14 cellular contexts compared by ENCODE assay signal in the genomic region with DNA sequence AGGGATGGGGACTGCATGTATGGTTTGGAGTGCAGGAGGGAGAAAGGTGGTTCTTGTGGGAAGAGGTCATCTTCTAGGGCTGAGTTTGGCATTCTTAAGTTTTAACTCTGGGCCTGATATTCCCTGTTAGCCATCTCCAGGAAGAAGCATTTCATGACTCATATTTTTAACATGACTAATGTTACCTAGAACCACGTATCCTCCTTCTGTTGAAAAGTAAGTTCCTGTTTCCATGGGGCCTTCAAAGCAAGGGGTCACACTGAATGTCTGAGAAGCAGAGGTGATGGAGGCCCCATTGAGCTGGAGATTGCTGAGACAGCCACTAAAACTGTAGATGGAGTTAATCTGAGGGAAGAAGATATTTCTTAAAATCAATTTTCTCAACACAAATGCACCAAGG. TPM values are rescaled to one million over a fixed set of nuclear protein-coding genes. Genes with fewer than 3 reads are reported as not detected.
A peak's percentile ranks its signal among the peaks of the same experiment; 100 is the strongest.
DNase-seq lines count a peak whose midpoint lies in the region; ATAC-seq and TF ChIP-seq lines count a peak whose summit lies in the region.
"Had no signal": no experiment of that assay in that cellular context is flagged by ENCODE, and none has a peak within 500 bp of the region (broad histone marks: within the 10 kb centered on the region; RNA-seq: fewer than 3 reads in every experiment).

No MANE protein-coding gene starts in this region.

- H3K4me1 Mint-ChIP-seq in activated T-helper 2 cell treated with anti-CD3 and anti-CD28 coated beads, Interferon-gamma antibody, Interleukin-2, Interleukin-4, amounts not matched to agents 10 μg/mL and 5 μg/mL and 100 μg/mL, durations not matched to agents 14 hours and 24 hours and 36 hours (ENCODE audit: low read depth): peaks cover 20% of the 10 kb centered on the region

- peak overlapping the region; percentile 41 for H3K4me3 Mint-ChIP-seq in activated T-helper 2 cell treated with anti-CD3 and anti-CD28 coated beads, Interferon-gamma antibody, Interleukin-2, Interleukin-4, amounts not matched to agents 10 μg/mL and 5 μg/mL and 100 μg/mL, durations not matched to agents 14 hours and 24 hours and 36 hours (ENCODE audit: low read depth)

- intact Hi-C loops in activated T-helper 2 cell treated with anti-CD3 and anti-CD28 coated beads, Interferon-gamma antibody, Interleukin-2, Interleukin-4, amounts not matched to agents 10 μg/mL and 5 μg/mL and 100 μg/mL, durations not matched to agents 14 hours and 24 hours and 36 hours (cut with micrococcal nuclease): loop anchor here (2.0 to 5.0 kb wide), 2 partner anchors 31 to 35 kb away; a partner anchor contains a TSS

- peak; percentile 21 for DNase-seq in Daoy (ENCODE audit: low read depth)
- DNase-seq in KBM-7: peak; percentile 12
- DNase-seq in activated T-helper 2 cell treated with anti-CD3 and anti-CD28 coated beads, Interferon-gamma antibody, Interleukin-2, Interleukin-4, amounts not matched to agents 10 μg/mL and 5 μg/mL and 100 μg/mL, durations not matched to agents 14 hours and 24 hours and 36 hours (ENCODE audit: low spot score): no peak
- DNase-seq in kidney glomerular epithelial cell (lab: John Stamatoyannopoulos, UW): peak; percentile 46
- DNase-seq in NCI-H1092 treated with DMSO at 0.1 percent for 48 hours (lab: John Stamatoyannopoulos, UW): no peak
- no peak for DNase-seq in DMS 273 treated with DMSO at 0.1 percent for 48 hours (lab: John Stamatoyannopoulos, UW)
- DNase-seq: activated CD4-positive, alpha-beta T cell treated with anti-CD3 and anti-CD28 coated beads for 48 hours; body of pancreas; DMS79 treated with DMSO at 0.1 percent for 48 hours; head of caudate nucleus; NCI-H1436; stomach had no signal

- in situ Hi-C loops in KBM-7 (cut with MboI; ENCODE audit: low pct_unique_long_range_greater_than_20kb, low sequenced_read_pairs): no loop called here

- peaks cover 12% of the 10 kb centered on the region for H3K27me3 Mint-ChIP-seq in activated T-helper 2 cell treated with anti-CD3 and anti-CD28 coated beads, Interferon-gamma antibody, Interleukin-2, Interleukin-4, amounts not matched to agents 10 μg/mL and 5 μg/mL and 100 μg/mL, durations not matched to agents 14 hours and 24 hours and 36 hours (ENCODE audit: low read depth)

- no peaks in the 10 kb centered on the region for H3K9me3 Mint-ChIP-seq in activated T-helper 2 cell treated with anti-CD3 and anti-CD28 coated beads, Interferon-gamma antibody, Interleukin-2, Interleukin-4, amounts not matched to agents 10 μg/mL and 5 μg/mL and 100 μg/mL, durations not matched to agents 14 hours and 24 hours and 36 hours

- no peaks in the 10 kb centered on the region for H3K36me3 Mint-ChIP-seq in activated T-helper 2 cell treated with anti-CD3 and anti-CD28 coated beads, Interferon-gamma antibody, Interleukin-2, Interleukin-4, amounts not matched to agents 10 μg/mL and 5 μg/mL and 100 μg/mL, durations not matched to agents 14 hours and 24 hours and 36 hours (ENCODE audit: low read depth)

- ATAC-seq in GM18870 (IDR thresholded peaks at IDR 0.05; ENCODE audit: unreplicated experiment): no peak
- ATAC-seq in SK-N-SH treated with all-trans-retinoic acid at 6 μM for 48 hours: no peak
- ATAC-seq: body of pancreas had no signal

- peak overlapping the region; percentile 82 for H3K27ac Mint-ChIP-seq in activated T-helper 2 cell treated with anti-CD3 and anti-CD28 coated beads, Interferon-gamma antibody, Interleukin-2, Interleukin-4, amounts not matched to agents 10 μg/mL and 5 μg/mL and 100 μg/mL, durations not matched to agents 14 hours and 24 hours and 36 hours

TF ChIP-seq in SK-N-SH treated with all-trans-retinoic acid at 6 μM for 48 hours, 23 proteins besides CTCF, POLR2A, EP300 and RAD21:
- TF ChIP-seq, protein P1, sequence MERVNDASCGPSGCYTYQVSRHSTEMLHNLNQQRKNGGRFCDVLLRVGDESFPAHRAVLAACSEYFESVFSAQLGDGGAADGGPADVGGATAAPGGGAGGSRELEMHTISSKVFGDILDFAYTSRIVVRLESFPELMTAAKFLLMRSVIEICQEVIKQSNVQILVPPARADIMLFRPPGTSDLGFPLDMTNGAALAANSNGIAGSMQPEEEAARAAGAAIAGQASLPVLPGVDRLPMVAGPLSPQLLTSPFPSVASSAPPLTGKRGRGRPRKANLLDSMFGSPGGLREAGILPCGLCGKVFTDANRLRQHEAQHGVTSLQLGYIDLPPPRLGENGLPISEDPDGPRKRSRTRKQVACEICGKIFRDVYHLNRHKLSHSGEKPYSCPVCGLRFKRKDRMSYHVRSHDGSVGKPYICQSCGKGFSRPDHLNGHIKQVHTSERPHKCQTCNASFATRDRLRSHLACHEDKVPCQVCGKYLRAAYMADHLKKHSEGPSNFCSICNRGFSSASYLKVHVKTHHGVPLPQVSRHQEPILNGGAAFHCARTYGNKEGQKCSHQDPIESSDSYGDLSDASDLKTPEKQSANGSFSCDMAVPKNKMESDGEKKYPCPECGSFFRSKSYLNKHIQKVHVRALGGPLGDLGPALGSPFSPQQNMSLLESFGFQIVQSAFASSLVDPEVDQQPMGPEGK (CRISPR knock-in tag; IDR thresholded peaks at IDR 0.05; ENCODE audit: borderline replicate concordance): no peak
- TF ChIP-seq SNAI2 (CRISPR knock-in tag; IDR thresholded peaks at IDR 0.05) (no peak), ZNF565 (CRISPR knock-in tag; conservative IDR thresholded peaks at IDR 0.05; ENCODE audit: low read depth) (no peak), GLIS3 (CRISPR knock-in tag; IDR thresholded peaks at IDR 0.05) (no peak), ISL1 (CRISPR knock-in tag; IDR thresholded peaks at IDR 0.05) (no peak)
TF ChIP-seq in SK-N-SH treated with all-trans-retinoic acid at 6 μM for 48 hours: peak in this region for 0.

RNA-seq across cellular contexts. Expression of a gene that starts 30.2 kb away (rescaled TPM):
- total RNA-seq in Daoy (2014; rRNA removed; shearing (Covaris generic)): 29.6 and 31.6 TPM in 2 replicates
- total RNA-seq in activated T-helper 2 cell treated with anti-CD3 and anti-CD28 coated beads, Interferon-gamma antibody, Interleukin-2, Interleukin-4, amounts not matched to agents 10 μg/mL and 5 μg/mL and 100 μg/mL, durations not matched to agents 14 hours and 24 hours and 36 hours: 1.1 and 3.1 TPM in 2 replicates

RNA-seq across cellular contexts. Expression of a gene that starts 30.3 kb away (rescaled TPM):
- 22.1 and 26.4 TPM in 2 replicates for total RNA-seq in Daoy (2014; rRNA removed; shearing (Covaris generic))
- 21.0 and 24.3 TPM in 2 replicates for total RNA-seq in activated T-helper 2 cell treated with anti-CD3 and anti-CD28 coated beads, Interferon-gamma antibody, Interleukin-2, Interleukin-4, amounts not matched to agents 10 μg/mL and 5 μg/mL and 100 μg/mL, durations not matched to agents 14 hours and 24 hours and 36 hours

Comparison
In these comparisons a context has a peak if more than half of its experiments do, and no peak if none do; other contexts are left out.
1. DNase-seq: peak in Daoy (single experiment), KBM-7 (single experiment) and kidney glomerular epithelial cell (single experiment); none in activated T-helper 2 cell treated with anti-CD3 and anti-CD28 coated beads, Interferon-gamma antibody, Interleukin-2, Interleukin-4, amounts not matched to agents 10 μg/mL and 5 μg/mL and 100 μg/mL, durations not matched to agents 14 hours and 24 hours and 36 hours (single experiment), NCI-H1092 treated with DMSO at 0.1 percent for 48 hours (single experiment) and DMS 273 treated with DMSO at 0.1 percent for 48 hours (single experiment).